Comparison of ENCODE assay signal across 1 cellular context in genomic region chr10:132974886-132975881, GRCh38.
TF ChIP-seq lines count a peak whose summit lies in the region.

No MANE protein-coding gene starts in this region.

TF ChIP-seq in IMR-90, 13 proteins besides CTCF, POLR2A, EP300 and RAD21 (continued from another document):
- TF ChIP-seq USF2 (IDR thresholded peaks at IDR 0.05; ENCODE audit: low read depth, low read length) = no peak
- no peak for TF ChIP-seq FOS (IDR thresholded peaks at IDR 0.05; ENCODE audit: low read depth, low read length)
- TF ChIP-seq BHLHE40 (IDR thresholded peaks at IDR 0.05; ENCODE audit: low read depth, low read length) = no peak
- no peak for TF ChIP-seq SMC3 (IDR thresholded peaks at IDR 0.05; ENCODE audit: low read depth, low read length)
